9 cellular contexts compared by ENCODE assay signal in genomic region chr19:33438016-33438671, GRCh38.
DNase-seq lines count a peak whose midpoint lies in the region; ATAC-seq, FAIRE-seq and TF ChIP-seq lines count a peak whose summit lies in the region.
"Had no signal": no experiment of that assay in that cellular context is flagged by ENCODE, and none has a peak within 500 bp of the region (broad histone marks: within the 10 kb centered on the region; RNA-seq: fewer than 3 reads in every experiment).

No MANE protein-coding gene starts in this region.

- BruUV-seq in endothelial cell of umbilical vein (replicated peaks; lab: Mats Ljungman, UMichigan), result no TSS peak

- dilution Hi-C loops in endothelial cell of umbilical vein (cut with MboI; ENCODE audit: extremely low pct_ligation_motif_present, low sequenced_read_pairs), result no loop called here

- no peaks in the 10 kb centered on the region for H3K9me1 ChIP-seq in endothelial cell of umbilical vein (replicated peaks; ENCODE audit: control insufficient read depth, extremely low read depth, insufficient read depth, low read length)

- H3K4me3 ChIP-seq in endothelial cell of umbilical vein (replicated peaks in 1 of 3; ENCODE audit: insufficient read depth in 1 of 3, low read depth in 1 of 3, low read length in 3 of 3), result no peak overlapping the region
- no peak overlapping the region for H3K4me3 ChIP-seq in ovary

- no peak for ATAC-seq in omental fat pad (ENCODE audit: low FRiP score)

- H3K4me2 ChIP-seq in endothelial cell of umbilical vein (ENCODE audit: insufficient read depth, low read length), result no peak overlapping the region

- H2AFZ ChIP-seq in endothelial cell of umbilical vein (ENCODE audit: low read depth, low read length), result no peak overlapping the region

- TF ChIP-seq POLR2A in endothelial cell of umbilical vein (IDR thresholded peaks at IDR 0.05; ENCODE audit: low read depth, low read length), result no peak
- TF ChIP-seq POLR2A in ovary (IDR thresholded peaks at IDR 0.05), result no peak
- no peak for TF ChIP-seq POLR2A in erythroblast (IDR thresholded peaks at IDR 0.05; ENCODE audit: low read length)

- FAIRE-seq in endothelial cell of umbilical vein (lab: Jason Lieb, UNC), result peak; percentile 68

- no peaks in the 10 kb centered on the region for H3K27me3 ChIP-seq in endothelial cell of umbilical vein (ENCODE audit: control insufficient read depth in 2 of 2, insufficient read depth in 2 of 2, low read length in 2 of 2)
- no peaks in the 10 kb centered on the region for H3K27me3 ChIP-seq in ovary

- TF ChIP-seq EP300 in ovary (IDR thresholded peaks at IDR 0.05), result no peak

- intact Hi-C loops in endothelial cell of umbilical vein (cut with micrococcal nuclease) (loop anchor here (5.0 to 10.0 kb wide), 4 partner anchors 34 to 557 kb away; partner anchors contain the start of gene CHST8), ovary (cut with DNase I) (loop anchor here in 1 of 4 donors (10.0 kb wide), 1 partner anchor 337 kb away; no protein-coding TSS in a partner anchor)

- WGBS in ovary, 3 donors, result 62 to 64% (median 62%) methylated on average over 10 of the region's 10 CpGs

- no peaks in the 10 kb centered on the region for H3K9me3 ChIP-seq in endothelial cell of umbilical vein (replicated peaks; ENCODE audit: control insufficient read depth, insufficient read depth, low read length)
- no peaks in the 10 kb centered on the region for H3K9me3 ChIP-seq in ovary

- H3K4me1 ChIP-seq in endothelial cell of umbilical vein (ENCODE audit: control insufficient read depth, extremely low read depth, insufficient read depth, low read length) (peaks cover 6% of the 10 kb centered on the region), ovary (ENCODE audit: insufficient read depth) (no peaks in the 10 kb centered on the region)

- TF ChIP-seq CTCF in endothelial cell of umbilical vein (IDR thresholded peaks at IDR 0.05; ENCODE audit: extremely low read depth in 1 of 2, insufficient read depth in 1 of 2, low read depth in 1 of 2, low read length in 2 of 2), result peak; percentile 15 to 41
- no peak for TF ChIP-seq CTCF in ovary (IDR thresholded peaks at IDR 0.05)
- no peak for TF ChIP-seq CTCF in omental fat pad (IDR thresholded peaks at IDR 0.05)

- POLR2A ChIA-PET in endothelial cell of umbilical vein (lab: Charles Lee), result no interaction called here

- H3K27ac ChIP-seq in endothelial cell of umbilical vein (ENCODE audit: insufficient read depth, low read depth, low read length), result no peak overlapping the region
- no peak overlapping the region for H3K27ac ChIP-seq in ovary
- H3K27ac ChIP-seq: HL-60 had no signal

- no peaks in the 10 kb centered on the region for H4K20me1 ChIP-seq in endothelial cell of umbilical vein (replicated peaks; ENCODE audit: control insufficient read depth, extremely low read depth, insufficient read depth, low read length)

- no peak overlapping the region for H3K9ac ChIP-seq in endothelial cell of umbilical vein (replicated peaks; ENCODE audit: extremely low read depth, insufficient read depth, low read length)

- CTCF ChIA-PET in endothelial cell of umbilical vein (lab: Charles Lee), result interaction anchor here (1.0 to 2.1 kb wide), 4 partner anchors 11 to 333 kb away, joined by 3 to 7 read pairs (median 4); no protein-coding TSS in a partner anchor

- DNase-seq in Daoy (ENCODE audit: low read depth) (peak; percentile 39), NCI-H2107 treated with DMSO at 0.1 percent for 48 hours (lab: John Stamatoyannopoulos, UW; ENCODE audit: unreplicated experiment) (peak; percentile 78), endothelial cell of umbilical vein (ENCODE audit: low read depth, low spot score) (no peak), ovary (peak in 3 of 5 donors; percentile 21 to 57 (median 56)), omental fat pad (ENCODE audit: low spot score) (no peak), erythroblast (lab: John Stamatoyannopoulos, UW) (no peak), islet precursor cell (no peak)
- DNase-seq in activated CD4-positive, alpha-beta T cell treated with anti-CD3 and anti-CD28 coated beads, Interleukin-2, amount 50 U/mL, for 1 hour, result no peak

- H3K36me3 ChIP-seq in endothelial cell of umbilical vein (ENCODE audit: control insufficient read depth in 2 of 2, extremely low read depth in 1 of 2, insufficient read depth in 2 of 2, low read length in 2 of 2) (no peaks in the 10 kb centered on the region), ovary (no peaks in the 10 kb centered on the region)

- no peaks in the 10 kb centered on the region for H3K79me2 ChIP-seq in endothelial cell of umbilical vein (ENCODE audit: control insufficient read depth, insufficient read depth, low read length)

TF ChIP-seq in endothelial cell of umbilical vein, 7 proteins besides CTCF, POLR2A, EP300 and RAD21:
- TF ChIP-seq POLR2AphosphoS5 (IDR thresholded peaks at IDR 0.05; ENCODE audit: insufficient read depth, low read depth, low read length), result no peak
- TF ChIP-seq FOS (IDR thresholded peaks at IDR 0.05; ENCODE audit: borderline replicate concordance, insufficient read depth, low read length), result no peak
- no peak for TF ChIP-seq GATA2 (IDR thresholded peaks at IDR 0.05; ENCODE audit: insufficient read depth, insufficient read length, low read depth, low read length)
- TF ChIP-seq JUN (IDR thresholded peaks at IDR 0.05; ENCODE audit: borderline replicate concordance, insufficient read depth, insufficient read length, low read depth), result no peak
- no peak for TF ChIP-seq EZH2 (IDR thresholded peaks at IDR 0.05; ENCODE audit: borderline replicate concordance, low read depth, low read length, severe bottlenecking)
- TF ChIP-seq MAX (IDR thresholded peaks at IDR 0.05; ENCODE audit: insufficient read depth, insufficient read length), result no peak
- TF ChIP-seq MYC (IDR thresholded peaks at IDR 0.05; ENCODE audit: low read depth, low read length), result no peak

Comparison
In these comparisons a context has a peak if more than half of its experiments do, and no peak if none do; other contexts are left out.
1. DNase-seq: peak in Daoy (single experiment), NCI-H2107 treated with DMSO at 0.1 percent for 48 hours (single experiment) and ovary (3 of 5); none in endothelial cell of umbilical vein (single experiment), omental fat pad (single experiment), erythroblast (0 of 2), islet precursor cell (single experiment) and activated CD4-positive, alpha-beta T cell treated with anti-CD3 and anti-CD28 coated beads, Interleukin-2, amount 50 U/mL, for 1 hour (single experiment).
2. CTCF ChIP-seq: peak in endothelial cell of umbilical vein (2 of 2); none in ovary (0 of 3) and omental fat pad (0 of 3).